In genomic region chr9:470795-471194, GRCh38 we compare ENCODE assay signal across 9 cellular contexts. TPM values are rescaled to one million over a fixed set of nuclear protein-coding genes. Genes with fewer than 3 reads are reported as not detected.
DNase-seq lines count a peak whose midpoint lies in the region; ATAC-seq lines count a peak whose summit lies in the region.
"Had no signal": no experiment of that assay in that cellular context is flagged by ENCODE, and none has a peak within 500 bp of the region (broad histone marks: within the 10 kb centered on the region; RNA-seq: fewer than 3 reads in every experiment).

No MANE protein-coding gene starts in this region.

- no peak overlapping the region for H3K18ac ChIP-seq in neuronal stem cell (ENCODE audit: low read length)

- H3K36me3 Mint-ChIP-seq in CD4-positive, alpha-beta memory T cell, result peaks cover 4 to 8% of the 10 kb centered on the region in 2 donors

- no peak overlapping the region for H2BK120ac ChIP-seq in neuronal stem cell (ENCODE audit: low read depth, low read length)

- H2BK12ac ChIP-seq in neuronal stem cell (ENCODE audit: low read length), result no peak overlapping the region

- DNase-seq in CD4-positive, alpha-beta memory T cell, result no peak
- DNase-seq in NCI-H1105 treated with DMSO at 0.1 percent for 48 hours (lab: John Stamatoyannopoulos, UW), result peak; percentile 56
- no peak for DNase-seq in neuronal stem cell (ENCODE audit: low spot score)
- no peak for DNase-seq in NCI-H2029 treated with DMSO at 0.1 percent for 48 hours (lab: John Stamatoyannopoulos, UW)
- no peak for DNase-seq in stimulated activated naive CD4-positive, alpha-beta T cell treated with Interleukin-2 at 50 U/mL for 16 hours (lab: John Stamatoyannopoulos, UW)
- no peak for DNase-seq in HuH-7 (ENCODE audit: low spot score)

- no peak overlapping the region for H3K23ac ChIP-seq in neuronal stem cell (ENCODE audit: low read depth, low read length, poor library complexity)

- no peak overlapping the region for H4K8ac ChIP-seq in neuronal stem cell (ENCODE audit: low read depth, low read length)

- no CpG with 5 or more reads among the region's 1 CpG for WGBS in neuronal stem cell (ENCODE audit: extremely low coverage in 2 of 2, insufficient read length in 2 of 2, insufficient replicate concordance in 1 of 2), 2 donors

- CTCF ChIA-PET in CD4-positive, alpha-beta memory T cell (lab: Charles Lee; ENCODE audit: partially characterized antibody), result interaction anchor here (0.9 to 1.7 kb wide), 2 partner anchors 25 to 33 kb away, joined by 3 to 9 read pairs; partner anchors contain the start of gene KANK1

- peak overlapping the region; percentile 93 to 98 (median 96) for H3K27ac Mint-ChIP-seq in CD4-positive, alpha-beta memory T cell

- POLR2A ChIA-PET in CD4-positive, alpha-beta memory T cell (lab: Charles Lee; ENCODE audit: partially characterized antibody), result interaction anchor here (0.7 to 1.4 kb wide), 6 partner anchors 12 to 198 kb away, joined by 3 to 6 read pairs (median 4); partner anchors contain the start of gene KANK1

- H3K27me3 ChIP-seq in CD4-positive, alpha-beta memory T cell (ENCODE audit: insufficient read depth, low read length), result no peaks in the 10 kb centered on the region
- no peaks in the 10 kb centered on the region for H3K27me3 ChIP-seq in endocrine pancreas (ENCODE audit: control insufficient read depth, insufficient read depth, low read length)
- no peaks in the 10 kb centered on the region for H3K27me3 ChIP-seq in neuronal stem cell (ENCODE audit: control insufficient read depth in 3 of 3, insufficient read depth in 3 of 3, low read depth in 1 of 3, low read length in 3 of 3)
- H3K27me3 ChIP-seq: thyroid gland had no signal

- peak overlapping the region; percentile 95 for H2AFZ ChIP-seq in neuronal stem cell (ENCODE audit: low read length)

- no peak overlapping the region for H2BK5ac ChIP-seq in neuronal stem cell (ENCODE audit: low read length)

- no peaks in the 10 kb centered on the region for H3K27me3 Mint-ChIP-seq in CD4-positive, alpha-beta memory T cell

- H3K4me2 ChIP-seq in neuronal stem cell (ENCODE audit: insufficient read depth, low read length, poor library complexity, severe bottlenecking), result peak overlapping the region; percentile 77

- peak overlapping the region; percentile 68 for H3K27ac ChIP-seq in CD4-positive, alpha-beta memory T cell (ENCODE audit: low read depth, low read length)
- no peak overlapping the region for H3K27ac ChIP-seq in neuronal stem cell (replicated peaks; ENCODE audit: low read length)

- peak overlapping the region; percentile 68 for H3K9ac ChIP-seq in endocrine pancreas (ENCODE audit: control insufficient read depth, insufficient read depth, low read length)
- H3K9ac ChIP-seq in neuronal stem cell (ENCODE audit: low read depth, low read length, poor library complexity), result no peak overlapping the region

- no peak for ATAC-seq in GM18907 (IDR thresholded peaks at IDR 0.05; ENCODE audit: unreplicated experiment)

- peak overlapping the region; percentile 66 for H2BK15ac ChIP-seq in neuronal stem cell (ENCODE audit: low read length)

- H3K4me1 Mint-ChIP-seq in CD4-positive, alpha-beta memory T cell, result peaks cover 17 to 28% (median 22%) of the 10 kb centered on the region in 4 donors

- no peak overlapping the region for H3K14ac ChIP-seq in neuronal stem cell (ENCODE audit: low read length)

- peaks cover 21% of the 10 kb centered on the region for H3K4me1 ChIP-seq in CD4-positive, alpha-beta memory T cell (ENCODE audit: insufficient read depth, low read length)
- H3K4me1 ChIP-seq in endocrine pancreas (ENCODE audit: control insufficient read depth, insufficient read depth, low read length), result no peaks in the 10 kb centered on the region
- peaks cover 5 to 9% of the 10 kb centered on the region in 2 donors for H3K4me1 ChIP-seq in neuronal stem cell (ENCODE audit: control insufficient read depth in 2 of 2, insufficient read depth in 1 of 2, low read depth in 1 of 2, low read length in 2 of 2)

- H3K36me3 ChIP-seq in CD4-positive, alpha-beta memory T cell (ENCODE audit: insufficient read depth, low read length), result peaks cover under 1% of the 10 kb centered on the region
- no peaks in the 10 kb centered on the region for H3K36me3 ChIP-seq in endocrine pancreas (ENCODE audit: control insufficient read depth, insufficient read depth, low read length)
- H3K36me3 ChIP-seq in neuronal stem cell (replicated peaks in 1 of 2; ENCODE audit: control insufficient read depth in 2 of 2, insufficient read depth in 2 of 2, low read length in 2 of 2), result peaks cover 0 to 2% of the 10 kb centered on the region in 2 donors
- H3K36me3 ChIP-seq: thyroid gland had no signal

- H2AK5ac ChIP-seq in neuronal stem cell (ENCODE audit: low read depth, low read length), result peak overlapping the region; percentile 3

- no peak overlapping the region for H3K4ac ChIP-seq in neuronal stem cell (ENCODE audit: low read length)

- peaks cover 0 to 4% (median 0%) of the 10 kb centered on the region in 8 donors for H3K9me3 Mint-ChIP-seq in CD4-positive, alpha-beta memory T cell

- intact Hi-C loops in CD4-positive, alpha-beta memory T cell (cut with micrococcal nuclease), result loop anchor here (1.0 to 2.0 kb wide), 3 partner anchors 24 to 76 kb away; partner anchors contain the start of gene KANK1

- no peak overlapping the region for H4K91ac ChIP-seq in neuronal stem cell (ENCODE audit: low read depth, low read length, poor library complexity)

- H3K4me3 ChIP-seq in CD4-positive, alpha-beta memory T cell (ENCODE audit: low read length in 2 of 2), result peak overlapping the region; percentile 43 to 74
- H3K4me3 ChIP-seq in endocrine pancreas (ENCODE audit: control insufficient read depth, insufficient read depth, low read length) (peak overlapping the region; percentile 84), neuronal stem cell (ENCODE audit: low read length in 2 of 2) (peak overlapping the region; percentile 61 to 79)

- H3K9me3 ChIP-seq in CD4-positive, alpha-beta memory T cell (ENCODE audit: control insufficient read depth in 1 of 2, low read length in 2 of 2), result no peaks in the 10 kb centered on the region
- H3K9me3 ChIP-seq in endocrine pancreas (ENCODE audit: control insufficient read depth, low read length) (no peaks in the 10 kb centered on the region), neuronal stem cell (replicated peaks in 1 of 2; ENCODE audit: control insufficient read depth in 2 of 2, insufficient read depth in 1 of 2, low read depth in 1 of 2, low read length in 2 of 2) (no peaks in the 10 kb centered on the region)
- H3K9me3 ChIP-seq: thyroid gland had no signal

- H3K4me3 Mint-ChIP-seq in CD4-positive, alpha-beta memory T cell, result peak overlapping the region; percentile 89 to 99 (median 96)

- H3K79me1 ChIP-seq in neuronal stem cell (ENCODE audit: low read depth, low read length), result no peaks in the 10 kb centered on the region

RNA-seq across cellular contexts. Expression of gene KANK1, which starts 33.7 kb away (rescaled TPM):
- 10 to 100 TPM; 25.9 TPM for total RNA-seq in CD4-positive, alpha-beta memory T cell
- 10 to 100 TPM in 1 of 2 donors, 1 to 10 TPM in 1; 9.1 to 17.3 TPM for polyA plus RNA-seq in CD4-positive, alpha-beta memory T cell
- polyA plus RNA-seq in neuronal stem cell (2013, experiment 1 of 2), result 9.1 TPM
- polyA plus RNA-seq in neuronal stem cell (2013, experiment 2 of 2), result 8.3 TPM
